In the genomic region with DNA sequence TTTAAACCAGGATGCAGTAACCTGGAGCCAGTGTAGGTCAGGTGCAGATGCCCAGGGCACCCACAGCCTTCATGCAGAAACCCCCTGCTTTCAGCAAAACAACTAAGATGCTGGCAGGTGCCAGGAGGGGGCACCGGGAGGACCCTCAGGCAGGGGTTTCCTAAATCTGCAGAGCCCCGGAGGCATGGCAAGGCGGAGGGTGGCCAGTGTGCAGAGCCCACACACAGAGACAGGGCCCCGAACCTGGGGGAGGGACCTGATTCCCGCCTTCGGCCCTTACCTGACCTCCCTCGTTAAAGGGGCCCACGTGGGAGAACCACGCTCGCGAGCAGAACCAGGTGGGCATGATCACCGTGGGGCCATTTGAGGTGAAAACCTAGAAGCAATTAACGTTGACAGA, we compare ENCODE assay signal across 22 cellular contexts.
DNase-seq lines count a peak whose midpoint lies in the region; ATAC-seq and TF ChIP-seq lines count a peak whose summit lies in the region.
"Had no signal": no experiment of that assay in that cellular context is flagged by ENCODE, and none has a peak within 500 bp of the region (broad histone marks: within the 10 kb centered on the region; RNA-seq: fewer than 3 reads in every experiment).

No MANE protein-coding gene starts in this region.

- DNase-seq in activated CD8-positive, alpha-beta memory T cell treated with anti-CD3 and anti-CD28 coated beads for 24 hours, result peak; percentile 49
- no peak for DNase-seq in activated CD8-positive, alpha-beta memory T cell treated with anti-CD3 and anti-CD28 coated beads, Interleukin-2, amount 50 U/mL, for 4 hours
- DNase-seq in coronary artery (ENCODE audit: low spot score), result peak; percentile 62
- peak; percentile 73 for DNase-seq in posterior vena cava (ENCODE audit: low spot score)
- no peak for DNase-seq in HT-29 (ENCODE audit: low spot score)
- no peak for DNase-seq in GF-D8 (lab: John Stamatoyannopoulos, UW)
- DNase-seq: 8988T, AML-193, KBM-7, MM.1S, NCI-H1048, NCI-H1417 treated with DMSO at 0.1 percent for 48 hours, NCI-H187, NCI-H446, NCI-H526, PC-3, RPMI8226, SHP77 treated with DMSO at 0.1 percent for 48 hours had no signal

- intact Hi-C loops in posterior vena cava (cut with DNase I), result no loop called here

- peaks cover 77% of the 10 kb centered on the region for H3K4me1 ChIP-seq in DOHH2 (ENCODE audit: control insufficient read depth, low read length)
- H3K4me1 ChIP-seq: HAP-1 had no signal

- H3K36me3 ChIP-seq in DOHH2 (ENCODE audit: control insufficient read depth, low read length), result peaks cover 20% of the 10 kb centered on the region
- H3K36me3 ChIP-seq: HAP-1 had no signal

- H3K4me2 ChIP-seq in DOHH2 (ENCODE audit: low read length), result no peak overlapping the region

- no peak for ATAC-seq in HG03520 (IDR thresholded peaks at IDR 0.05; ENCODE audit: unreplicated experiment)
- ATAC-seq: PC-3 had no signal

- peaks cover 16% of the 10 kb centered on the region for H3K9me3 ChIP-seq in DOHH2 (ENCODE audit: control insufficient read depth, insufficient read depth, low read length)
- H3K9me3 ChIP-seq: HAP-1 had no signal

- H3K4me3 ChIP-seq in DOHH2 (ENCODE audit: low read length) (peak overlapping the region; percentile 9; the same call in 1 of the 2 replicates), coronary artery (no peak overlapping the region)
- H3K4me3 ChIP-seq: HAP-1, SK-N-MC had no signal

- H3K27ac ChIP-seq in DOHH2 (ENCODE audit: low read depth, low read length) (peak overlapping the region; percentile 100), coronary artery (no peak overlapping the region)
- H3K27ac ChIP-seq: SK-N-MC had no signal

- H3K9me2 ChIP-seq in DOHH2 (replicated peaks; ENCODE audit: control insufficient read depth, low read length), result no peaks in the 10 kb centered on the region

- H4K20me1 ChIP-seq in DOHH2 (ENCODE audit: control insufficient read depth, insufficient read depth, low read depth, low read length), result no peaks in the 10 kb centered on the region

- peaks cover 53% of the 10 kb centered on the region for H3F3A ChIP-seq in DOHH2 (ENCODE audit: control insufficient read depth, insufficient read depth)

- no peak for TF ChIP-seq CTCF in DOHH2 (IDR thresholded peaks at IDR 0.05; ENCODE audit: low read depth, low read length, poor library complexity, severe bottlenecking)
- no peak for TF ChIP-seq CTCF in coronary artery (IDR thresholded peaks at IDR 0.05)

- no peaks in the 10 kb centered on the region for H3K27me3 ChIP-seq in DOHH2 (ENCODE audit: control insufficient read depth, low read length)

- no peaks in the 10 kb centered on the region for H3K79me2 ChIP-seq in DOHH2 (ENCODE audit: control insufficient read depth, low read length)

Comparison
In these comparisons a context has a peak if more than half of its experiments do, and no peak if none do; other contexts are left out.
1. DNase-seq: peak in activated CD8-positive, alpha-beta memory T cell treated with anti-CD3 and anti-CD28 coated beads for 24 hours (single experiment), coronary artery (single experiment) and posterior vena cava (single experiment); none in activated CD8-positive, alpha-beta memory T cell treated with anti-CD3 and anti-CD28 coated beads, Interleukin-2, amount 50 U/mL, for 4 hours (single experiment), HT-29 (single experiment) and GF-D8 (single experiment).